12 cellular contexts compared by ENCODE assay signal in the genomic region with DNA sequence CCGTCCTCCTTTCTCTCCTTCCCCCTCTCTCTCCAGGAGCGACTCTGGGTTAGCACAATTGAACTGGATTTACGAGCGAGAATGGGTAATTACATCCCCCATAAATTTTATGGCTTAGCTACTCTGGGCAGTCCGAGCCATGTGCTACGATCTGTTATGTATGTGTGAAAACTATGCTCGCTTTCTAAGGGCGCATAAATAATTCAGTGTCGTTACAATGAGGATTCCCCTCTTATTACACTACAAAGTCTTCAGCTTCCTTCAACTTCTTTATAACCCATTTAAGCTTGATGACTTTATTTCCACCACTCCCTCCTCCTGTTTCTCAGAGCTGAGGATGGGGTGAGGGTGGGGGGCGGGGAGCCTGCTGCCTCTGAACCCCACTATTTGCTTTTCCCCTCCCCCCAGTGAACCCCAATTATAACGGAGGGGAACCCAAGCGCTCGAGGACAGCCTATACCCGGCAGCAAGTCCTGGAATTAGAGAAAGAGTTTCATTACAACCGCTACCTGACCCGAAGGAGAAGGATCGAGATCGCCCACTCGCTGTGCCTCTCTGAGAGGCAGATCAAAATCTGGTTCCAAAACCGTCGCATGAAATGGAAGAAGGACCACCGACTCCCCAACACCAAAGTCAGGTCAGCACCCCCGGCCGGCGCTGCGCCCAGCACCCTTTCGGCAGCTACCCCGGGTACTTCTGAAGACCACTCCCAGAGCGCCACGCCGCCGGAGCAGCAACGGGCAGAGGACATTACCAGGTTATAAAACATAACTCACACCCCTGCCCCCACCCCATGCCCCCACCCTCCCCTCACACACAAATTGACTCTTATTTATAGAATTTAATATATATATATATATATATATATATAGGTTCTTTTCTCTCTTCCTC. TPM values are rescaled to one million over a fixed set of nuclear protein-coding genes. Genes with fewer than 3 reads are reported as not detected.
DNase-seq lines count a peak whose midpoint lies in the region; ATAC-seq and TF ChIP-seq lines count a peak whose summit lies in the region.
"Had no signal": no experiment of that assay in that cellular context is flagged by ENCODE, and none has a peak within 500 bp of the region (broad histone marks: within the 10 kb centered on the region; RNA-seq: fewer than 3 reads in every experiment).

No MANE protein-coding gene starts in this region.

- no peaks in the 10 kb centered on the region for H3K9me3 ChIP-seq in hepatocyte (ENCODE audit: low read depth)

- WGBS in hepatocyte (ENCODE audit: low lambda C conversion rate, missing lambda C conversion rate), result 23% methylated on average over 31 of the region's 33 CpGs

- H4K20me1 ChIP-seq in hepatocyte (ENCODE audit: insufficient read depth, poor library complexity, severe bottlenecking), result no peaks in the 10 kb centered on the region

- DNase-seq in T-helper 1 cell (no peak), hepatocyte (ENCODE audit: low spot score) (no peak), DMS 273 treated with DMSO at 0.1 percent for 48 hours (lab: John Stamatoyannopoulos, UW) (no peak), hippocampal formation (lab: John Stamatoyannopoulos, UW) (no peak)
- DNase-seq: amniotic stem cell, hypothalamus, MV-4-11 had no signal

- ATAC-seq in SK-N-SH treated with all-trans-retinoic acid at 6 μM for 48 hours (peak; percentile 25), GM21717 (IDR thresholded peaks at IDR 0.05; ENCODE audit: unreplicated experiment) (no peak)
- ATAC-seq in stimulated activated memory B cell treated with anti-CD40 and anti-IgM and Interleukin-4, amounts not matched to agents 10 μg/mL and 1 μg/mL and 100 μg/mL, for 72 hours, result no peak

- H3K36me3 Mint-ChIP-seq in T-helper 1 cell treated with Interleukin-12 subunit alpha and Interleukin-12 subunit beta and Interleukin-4 antibody, amounts not matched to agents 30 μg/mL and 1 μg/mL, for 36 hours (ENCODE audit: low read depth), result no peaks in the 10 kb centered on the region
- peaks cover 10% of the 10 kb centered on the region for H3K36me3 Mint-ChIP-seq in stimulated activated memory B cell treated with anti-CD40 and anti-IgM and Interleukin-4, amounts not matched to agents 10 μg/mL and 1 μg/mL and 100 μg/mL, for 72 hours

- peaks cover 97% of the 10 kb centered on the region for H3K27me3 Mint-ChIP-seq in T-helper 1 cell treated with Interleukin-12 subunit alpha and Interleukin-12 subunit beta and Interleukin-4 antibody, amounts not matched to agents 30 μg/mL and 1 μg/mL, for 36 hours (ENCODE audit: low read depth)
- H3K27me3 Mint-ChIP-seq in stimulated activated memory B cell treated with anti-CD40 and anti-IgM and Interleukin-4, amounts not matched to agents 10 μg/mL and 1 μg/mL and 100 μg/mL, for 72 hours, result peaks cover 44% of the 10 kb centered on the region

- no peak overlapping the region for H3K27ac ChIP-seq in hepatocyte
- H3K27ac ChIP-seq: SK-N-MC had no signal

- H3K9me3 Mint-ChIP-seq in T-helper 1 cell treated with Interleukin-12 subunit alpha and Interleukin-12 subunit beta and Interleukin-4 antibody, amounts not matched to agents 30 μg/mL and 1 μg/mL, for 36 hours, result no peaks in the 10 kb centered on the region
- no peaks in the 10 kb centered on the region for H3K9me3 Mint-ChIP-seq in stimulated activated memory B cell treated with anti-CD40 and anti-IgM and Interleukin-4, amounts not matched to agents 10 μg/mL and 1 μg/mL and 100 μg/mL, for 72 hours

- no peak overlapping the region for H3K4me3 ChIP-seq in hepatocyte
- H3K4me3 ChIP-seq: SK-N-MC had no signal

- H3K4me2 ChIP-seq in hepatocyte, result peak overlapping the region; percentile 78

- H3K27ac Mint-ChIP-seq in T-helper 1 cell treated with Interleukin-12 subunit alpha and Interleukin-12 subunit beta and Interleukin-4 antibody, amounts not matched to agents 30 μg/mL and 1 μg/mL, for 36 hours, result no peak overlapping the region
- H3K27ac Mint-ChIP-seq in stimulated activated memory B cell treated with anti-CD40 and anti-IgM and Interleukin-4, amounts not matched to agents 10 μg/mL and 1 μg/mL and 100 μg/mL, for 72 hours, result peak overlapping the region; percentile 91

- no peaks in the 10 kb centered on the region for H3K79me2 ChIP-seq in hepatocyte

- H3K27me3 ChIP-seq in hepatocyte, result peaks cover 92% of the 10 kb centered on the region

- H3K36me3 ChIP-seq in hepatocyte (replicated peaks; ENCODE audit: insufficient read depth, low read depth), result no peaks in the 10 kb centered on the region

- no peak for TF ChIP-seq CTCF in hepatocyte (IDR thresholded peaks at IDR 0.05; ENCODE audit: poor library complexity)

- H3K4me1 ChIP-seq in hepatocyte (ENCODE audit: insufficient read depth), result peaks cover 28% of the 10 kb centered on the region

- H2AFZ ChIP-seq in hepatocyte, result no peak overlapping the region

- peak overlapping the region; percentile 50 for H3K4me3 Mint-ChIP-seq in T-helper 1 cell treated with Interleukin-12 subunit alpha and Interleukin-12 subunit beta and Interleukin-4 antibody, amounts not matched to agents 30 μg/mL and 1 μg/mL, for 36 hours
- H3K4me3 Mint-ChIP-seq in stimulated activated memory B cell treated with anti-CD40 and anti-IgM and Interleukin-4, amounts not matched to agents 10 μg/mL and 1 μg/mL and 100 μg/mL, for 72 hours, result peak overlapping the region; percentile 94

- no peaks in the 10 kb centered on the region for H3K9me2 ChIP-seq in hepatocyte (replicated peaks; ENCODE audit: insufficient read depth)

- peaks cover 13% of the 10 kb centered on the region for H3K4me1 Mint-ChIP-seq in T-helper 1 cell treated with Interleukin-12 subunit alpha and Interleukin-12 subunit beta and Interleukin-4 antibody, amounts not matched to agents 30 μg/mL and 1 μg/mL, for 36 hours (ENCODE audit: low read depth)
- peaks cover 60% of the 10 kb centered on the region for H3K4me1 Mint-ChIP-seq in stimulated activated memory B cell treated with anti-CD40 and anti-IgM and Interleukin-4, amounts not matched to agents 10 μg/mL and 1 μg/mL and 100 μg/mL, for 72 hours

TF ChIP-seq in SK-N-SH treated with all-trans-retinoic acid at 6 μM for 48 hours, 23 proteins besides CTCF, POLR2A, EP300 and RAD21 (continues in another document):
- no peak for TF ChIP-seq ZFP3 (CRISPR knock-in tag; IDR thresholded peaks at IDR 0.05)
- TF ChIP-seq ESRRG (CRISPR knock-in tag; IDR thresholded peaks at IDR 0.05), result no peak
- TF ChIP-seq RARB (CRISPR knock-in tag; IDR thresholded peaks at IDR 0.05), result no peak
- TF ChIP-seq BACH2 (CRISPR knock-in tag; IDR thresholded peaks at IDR 0.05; ENCODE audit: borderline replicate concordance), result no peak
- TF ChIP-seq, protein P1, sequence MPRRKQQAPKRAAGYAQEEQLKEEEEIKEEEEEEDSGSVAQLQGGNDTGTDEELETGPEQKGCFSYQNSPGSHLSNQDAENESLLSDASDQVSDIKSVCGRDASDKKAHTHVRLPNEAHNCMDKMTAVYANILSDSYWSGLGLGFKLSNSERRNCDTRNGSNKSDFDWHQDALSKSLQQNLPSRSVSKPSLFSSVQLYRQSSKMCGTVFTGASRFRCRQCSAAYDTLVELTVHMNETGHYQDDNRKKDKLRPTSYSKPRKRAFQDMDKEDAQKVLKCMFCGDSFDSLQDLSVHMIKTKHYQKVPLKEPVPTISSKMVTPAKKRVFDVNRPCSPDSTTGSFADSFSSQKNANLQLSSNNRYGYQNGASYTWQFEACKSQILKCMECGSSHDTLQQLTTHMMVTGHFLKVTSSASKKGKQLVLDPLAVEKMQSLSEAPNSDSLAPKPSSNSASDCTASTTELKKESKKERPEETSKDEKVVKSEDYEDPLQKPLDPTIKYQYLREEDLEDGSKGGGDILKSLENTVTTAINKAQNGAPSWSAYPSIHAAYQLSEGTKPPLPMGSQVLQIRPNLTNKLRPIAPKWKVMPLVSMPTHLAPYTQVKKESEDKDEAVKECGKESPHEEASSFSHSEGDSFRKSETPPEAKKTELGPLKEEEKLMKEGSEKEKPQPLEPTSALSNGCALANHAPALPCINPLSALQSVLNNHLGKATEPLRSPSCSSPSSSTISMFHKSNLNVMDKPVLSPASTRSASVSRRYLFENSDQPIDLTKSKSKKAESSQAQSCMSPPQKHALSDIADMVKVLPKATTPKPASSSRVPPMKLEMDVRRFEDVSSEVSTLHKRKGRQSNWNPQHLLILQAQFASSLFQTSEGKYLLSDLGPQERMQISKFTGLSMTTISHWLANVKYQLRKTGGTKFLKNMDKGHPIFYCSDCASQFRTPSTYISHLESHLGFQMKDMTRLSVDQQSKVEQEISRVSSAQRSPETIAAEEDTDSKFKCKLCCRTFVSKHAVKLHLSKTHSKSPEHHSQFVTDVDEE (CRISPR knock-in tag; IDR thresholded peaks at IDR 0.05), result no peak
- TF ChIP-seq, protein P2, sequence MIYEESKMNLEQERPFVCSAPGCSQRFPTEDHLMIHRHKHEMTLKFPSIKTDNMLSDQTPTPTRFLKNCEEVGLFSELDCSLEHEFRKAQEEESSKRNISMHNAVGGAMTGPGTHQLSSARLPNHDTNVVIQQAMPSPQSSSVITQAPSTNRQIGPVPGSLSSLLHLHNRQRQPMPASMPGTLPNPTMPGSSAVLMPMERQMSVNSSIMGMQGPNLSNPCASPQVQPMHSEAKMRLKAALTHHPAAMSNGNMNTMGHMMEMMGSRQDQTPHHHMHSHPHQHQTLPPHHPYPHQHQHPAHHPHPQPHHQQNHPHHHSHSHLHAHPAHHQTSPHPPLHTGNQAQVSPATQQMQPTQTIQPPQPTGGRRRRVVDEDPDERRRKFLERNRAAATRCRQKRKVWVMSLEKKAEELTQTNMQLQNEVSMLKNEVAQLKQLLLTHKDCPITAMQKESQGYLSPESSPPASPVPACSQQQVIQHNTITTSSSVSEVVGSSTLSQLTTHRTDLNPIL (CRISPR knock-in tag; IDR thresholded peaks at IDR 0.05; ENCODE audit: low read depth), result no peak
- no peak for TF ChIP-seq GLIS3 (CRISPR knock-in tag; IDR thresholded peaks at IDR 0.05)

RNA-seq across cellular contexts. Expression of a gene that starts 1.1 kb away (rescaled TPM):
- total RNA-seq in hepatocyte, result 1.5 and 2.1 TPM in 2 replicates
- polyA plus RNA-seq in hepatocyte, result 4.4 and 4.8 TPM in 2 replicates

RNA-seq across cellular contexts. Expression of a gene that starts 21.8 kb away (rescaled TPM):
- total RNA-seq in hepatocyte, result 0.20 and 0.40 TPM in 2 replicates
- 0.18 and 1.1 TPM in 2 replicates for polyA plus RNA-seq in hepatocyte

RNA-seq across cellular contexts. Expression of a gene that starts 26.4 kb away (rescaled TPM):
- total RNA-seq in hepatocyte, result 2.6 and 4.5 TPM in 2 replicates
- polyA plus RNA-seq in hepatocyte, result 11.1 and 12.1 TPM in 2 replicates

RNA-seq across cellular contexts. Expression of a gene that starts 45.9 kb away (rescaled TPM):
- 1.6 and 2.0 TPM in 2 replicates for total RNA-seq in hepatocyte
- 6.4 and 8.5 TPM in 2 replicates for polyA plus RNA-seq in hepatocyte

RNA-seq across cellular contexts. Expression of a gene that starts 54.7 kb away (rescaled TPM):
- total RNA-seq in hepatocyte, result 0.10 and 0.60 TPM in 2 replicates
- polyA plus RNA-seq in hepatocyte, result 2.7 and 4.1 TPM in 2 replicates
